In genomic region chr2:169775765-169776482, GRCh38 we compare ENCODE assay signal across 1 cellular context.
TF ChIP-seq lines count a peak whose summit lies in the region.

No MANE protein-coding gene starts in this region.

TF ChIP-seq in GM23338, 12 proteins besides CTCF, POLR2A, EP300 and RAD21 (continued from another document):
- TF ChIP-seq REST (IDR thresholded peaks at IDR 0.05; ENCODE audit: unreplicated experiment) (no peak), EZH2 (IDR thresholded peaks at IDR 0.05; ENCODE audit: low read depth, unreplicated experiment) (no peak), ZNF331 (CRISPR knock-in tag; IDR thresholded peaks at IDR 0.05; ENCODE audit: low read depth) (no peak)
